ENCODE assay signal across 1 cellular context in genomic region chr10:74150151-74151056, GRCh38.
TF ChIP-seq lines count a peak whose summit lies in the region.

TSS of gene AP3M1 (minus strand) at chr10:74150828. CDS start at chr10:74138379, 12,449 bp downstream.

TF ChIP-seq in HEK293, 187 proteins besides CTCF, POLR2A, EP300 and RAD21 (continued from another document):
- TF ChIP-seq ZSCAN18 (tag by site-specific recombination; IDR thresholded peaks at IDR 0.05) (0 out of 2 replicates have a peak, but pooled peaks have one; percentile 23), ZNF580 (tag by site-specific recombination; IDR thresholded peaks at IDR 0.05) (peak; percentile 81), PRDM6 (tag by site-specific recombination; IDR thresholded peaks at IDR 0.05) (no peak), HOXA7 (CRISPR knock-in tag; IDR thresholded peaks at IDR 0.05; ENCODE audit: borderline replicate concordance) (no peak), ZNF549 (tag by site-specific recombination; IDR thresholded peaks at IDR 0.05) (no peak), ZNF621 (tag by site-specific recombination; IDR thresholded peaks at IDR 0.05) (no peak), SETDB1 (IDR thresholded peaks at IDR 0.05; ENCODE audit: insufficient read length, low read length) (no peak), ZNF624 (tag by site-specific recombination; IDR thresholded peaks at IDR 0.05) (no peak), ZNF629 (tag by site-specific recombination; IDR thresholded peaks at IDR 0.05) (peak; percentile 71; the same call in 1 of the 2 replicates), SCRT2 (tag by site-specific recombination; IDR thresholded peaks at IDR 0.05) (peak; percentile 71), TCF7L2 (IDR thresholded peaks at IDR 0.05; ENCODE audit: borderline replicate concordance, low read depth, low read length) (peak; percentile 100), ZBTB17 (tag by site-specific recombination; IDR thresholded peaks at IDR 0.05) (peak; percentile 79), ZIC2 (tag by site-specific recombination; IDR thresholded peaks at IDR 0.05) (no peak), ZNF600 (tag by site-specific recombination; IDR thresholded peaks at IDR 0.05) (peak; percentile 33; the same call in 1 of the 2 replicates), ZNF16 (tag by site-specific recombination; IDR thresholded peaks at IDR 0.05; ENCODE audit: low read depth) (no peak), ZNF654 (tag by site-specific recombination; IDR thresholded peaks at IDR 0.05; ENCODE audit: low read depth) (no peak), ZNF266 (tag by site-specific recombination; IDR thresholded peaks at IDR 0.05; ENCODE audit: low read depth) (no peak), ZBTB6 (tag by site-specific recombination; IDR thresholded peaks at IDR 0.05) (peak; percentile 64), YY1 (tag by site-specific recombination; IDR thresholded peaks at IDR 0.05) (peak; percentile 38; the same call in 1 of the 2 replicates), ZBTB11 (tag by site-specific recombination; conservative IDR thresholded peaks at IDR 0.05; ENCODE audit: low read depth) (peak; percentile 49; the same call in 1 of the 2 replicates), ZNF561 (tag by site-specific recombination; IDR thresholded peaks at IDR 0.05; ENCODE audit: borderline replicate concordance) (peak; percentile 79), PATZ1 (tag by site-specific recombination; IDR thresholded peaks at IDR 0.05) (peak; percentile 38; the same call in 1 of the 2 replicates), ZNF248 (tag by site-specific recombination; IDR thresholded peaks at IDR 0.05) (no peak), ZNF692 (tag by site-specific recombination; IDR thresholded peaks at IDR 0.05) (no peak), ZNF324 (tag by site-specific recombination; IDR thresholded peaks at IDR 0.05) (peak; percentile 89), ZNF26 (tag by site-specific recombination; IDR thresholded peaks at IDR 0.05) (no peak), ZNF792 (tag by site-specific recombination; IDR thresholded peaks at IDR 0.05) (no peak), ZBTB20 (tag by site-specific recombination; IDR thresholded peaks at IDR 0.05) (peak; percentile 87), ZSCAN4 (tag by site-specific recombination; IDR thresholded peaks at IDR 0.05) (0 out of 2 replicates have a peak, but pooled peaks have one; percentile 19), ZNF184 (tag by site-specific recombination; IDR thresholded peaks at IDR 0.05) (peak; percentile 79), ZBTB7A (tag by site-specific recombination; IDR thresholded peaks at IDR 0.05; ENCODE audit: low read depth) (no peak), ZNF639 (tag by site-specific recombination; IDR thresholded peaks at IDR 0.05) (peak; percentile 91), ZNF112 (tag by site-specific recombination; IDR thresholded peaks at IDR 0.05) (no peak), ZFP37 (tag by site-specific recombination; IDR thresholded peaks at IDR 0.05) (peak; percentile 74; the same call in 1 of the 2 replicates), ZNF660 (tag by site-specific recombination; IDR thresholded peaks at IDR 0.05) (peak; percentile 86), GFI1B (tag by site-specific recombination; IDR thresholded peaks at IDR 0.05) (no peak), ZNF24 (tag by site-specific recombination; IDR thresholded peaks at IDR 0.05) (peak; percentile 15; the same call in 1 of the 2 replicates), ZNF366 (tag by site-specific recombination; conservative IDR thresholded peaks at IDR 0.05) (no peak), ZNF626 (tag by site-specific recombination; IDR thresholded peaks at IDR 0.05) (no peak), SCRT1 (tag by site-specific recombination; IDR thresholded peaks at IDR 0.05; ENCODE audit: borderline replicate concordance) (0 out of 2 replicates have a peak, but pooled peaks have one; percentile 8), MEIS1 (CRISPR knock-in tag; IDR thresholded peaks at IDR 0.05; ENCODE audit: borderline replicate concordance) (no peak), ZNF449 (tag by site-specific recombination; IDR thresholded peaks at IDR 0.05) (peak; percentile 48; the same call in 1 of the 2 replicates), ZSCAN23 (tag by site-specific recombination; IDR thresholded peaks at IDR 0.05) (0 out of 2 replicates have a peak, but pooled peaks have one; percentile 11), SP7 (tag by site-specific recombination; IDR thresholded peaks at IDR 0.05) (peak; percentile 58; the same call in 1 of the 2 replicates), ZNF341 (tag by site-specific recombination; IDR thresholded peaks at IDR 0.05; ENCODE audit: low read depth) (peak; percentile 100), ZNF558 (tag by site-specific recombination; IDR thresholded peaks at IDR 0.05) (peak; percentile 43; the same call in 1 of the 2 replicates), KLF10 (tag by site-specific recombination; IDR thresholded peaks at IDR 0.05) (peak; percentile 68; the same call in 1 of the 2 replicates)
